27 cellular contexts compared by ENCODE assay signal in genomic region chr14:54813081-54813480, GRCh38.
"Had no signal": no experiment of that assay in that cellular context is flagged by ENCODE, and none has a peak within 500 bp of the region (broad histone marks: within the 10 kb centered on the region; RNA-seq: fewer than 3 reads in every experiment).

No MANE protein-coding gene starts in this region.

- H3K36me3 ChIP-seq: gastroesophageal sphincter, heart left ventricle, lower lobe of right lung, ovary, sigmoid colon, tibial artery had no signal

- H3K9me3 ChIP-seq: gastroesophageal sphincter, heart left ventricle, lower lobe of right lung, ovary, psoas muscle, sigmoid colon, testis, tibial artery had no signal

- H3K4me1 ChIP-seq: gastroesophageal sphincter, heart left ventricle, lower lobe of right lung, psoas muscle, sigmoid colon, testis, tibial artery had no signal

- DNase-seq: dorsolateral prefrontal cortex; effector CD4-positive, alpha-beta T cell; erythroblast; foreskin fibroblast; heart left ventricle; hypothalamus; immature natural killer cell; islet precursor cell; left ventricle myocardium superior; lower lobe of right lung; natural killer cell; occipital lobe; ovary; posterior cingulate gyrus; psoas muscle; right cardiac atrium; sigmoid colon; stimulated activated CD4-positive, alpha-beta T cell treated with anti-CD3 and anti-CD28 coated beads, Interleukin-2, amount 100 ng/mL, for 24 hours; stimulated activated CD4-positive, alpha-beta T cell treated with anti-CD3 and anti-CD28 coated beads, Interleukin-4, amount 100 ng/mL, for 24 hours; stimulated activated naive CD4-positive, alpha-beta T cell treated with Interleukin-2 at 50 U/mL for 16 hours; substantia nigra; testis; tibial artery had no signal

- H3K27me3 ChIP-seq: dorsolateral prefrontal cortex, gastroesophageal sphincter, ovary, sigmoid colon, testis, tibial artery had no signal

- H3K27ac ChIP-seq: dorsolateral prefrontal cortex, gastroesophageal sphincter, heart left ventricle, lower lobe of right lung, ovary, psoas muscle, sigmoid colon, testis, tibial artery had no signal

- H3K9me3 Mint-ChIP-seq: immature natural killer cell; memory B cell; natural killer cell; stimulated activated effector memory CD8-positive, alpha-beta T cell treated with anti-CD3 and anti-CD28 coated beads, Interleukin-12 subunit alpha, Interleukin-12 subunit beta, amount 100 ng/mL, for 72 hours; type B pancreatic cell had no signal

- H3K27ac Mint-ChIP-seq: immature natural killer cell; memory B cell; natural killer cell; stimulated activated effector memory CD8-positive, alpha-beta T cell treated with anti-CD3 and anti-CD28 coated beads, Interleukin-12 subunit alpha, Interleukin-12 subunit beta, amount 100 ng/mL, for 72 hours; type B pancreatic cell had no signal

- H3K4me1 Mint-ChIP-seq: immature natural killer cell; memory B cell; natural killer cell; stimulated activated effector memory CD8-positive, alpha-beta T cell treated with anti-CD3 and anti-CD28 coated beads, Interleukin-12 subunit alpha, Interleukin-12 subunit beta, amount 100 ng/mL, for 72 hours had no signal

- H3K4me3 ChIP-seq: dorsolateral prefrontal cortex, gastroesophageal sphincter, heart left ventricle, lower lobe of right lung, ovary, psoas muscle, sigmoid colon, testis, tibial artery had no signal

- ATAC-seq: gastroesophageal sphincter; heart left ventricle; left ventricle myocardium superior; lower lobe of right lung; natural killer cell; psoas muscle; right cardiac atrium; stimulated activated effector memory CD8-positive, alpha-beta T cell treated with anti-CD3 and anti-CD28 coated beads, Interleukin-12 subunit alpha, Interleukin-12 subunit beta, amount 100 ng/mL, for 72 hours had no signal

- H3K36me3 Mint-ChIP-seq: memory B cell; natural killer cell; stimulated activated effector memory CD8-positive, alpha-beta T cell treated with anti-CD3 and anti-CD28 coated beads, Interleukin-12 subunit alpha, Interleukin-12 subunit beta, amount 100 ng/mL, for 72 hours; type B pancreatic cell had no signal

- H3K4me3 Mint-ChIP-seq: immature natural killer cell; memory B cell; natural killer cell; stimulated activated effector memory CD8-positive, alpha-beta T cell treated with anti-CD3 and anti-CD28 coated beads, Interleukin-12 subunit alpha, Interleukin-12 subunit beta, amount 100 ng/mL, for 72 hours; type B pancreatic cell had no signal
